Comparison of ENCODE assay signal across 7 cellular contexts in the genomic region with DNA sequence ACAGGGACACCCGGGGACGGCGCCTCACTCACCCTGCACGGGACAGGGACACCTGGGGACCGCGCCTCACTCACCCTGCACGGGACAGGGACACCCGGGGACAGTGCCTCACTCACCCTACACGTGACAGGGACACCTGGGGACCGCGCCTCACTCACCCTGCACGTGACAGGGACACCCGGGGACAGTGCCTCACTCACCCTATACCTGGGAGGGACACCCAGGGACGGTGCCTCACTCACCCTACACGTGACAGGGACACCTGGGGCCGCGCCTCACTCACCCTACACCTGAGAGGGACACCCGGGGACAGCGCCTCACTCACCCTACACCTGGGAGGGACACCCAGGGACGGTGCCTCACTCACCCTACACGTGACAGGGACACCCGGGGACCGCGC. TPM values are rescaled to one million over a fixed set of nuclear protein-coding genes. Genes with fewer than 3 reads are reported as not detected.
DNase-seq lines count a peak whose midpoint lies in the region; ATAC-seq and TF ChIP-seq lines count a peak whose summit lies in the region.
"Not testable (repeated sequence)": the region's sequence is repeated elsewhere in the genome, so short reads cannot be mapped to it uniquely, and the experiment has no call there.

No MANE protein-coding gene starts in this region.

- not testable (repeated sequence) for H3K4me1 ChIP-seq in endodermal cell (ENCODE audit: control insufficient read depth, insufficient read depth, low read length)
- H3K4me1 ChIP-seq in spleen, result peaks cover 0 to 23% (median 16%) of the 10 kb centered on the region in 6 donors

- not testable (repeated sequence) for H3K4me3 ChIP-seq in endodermal cell (ENCODE audit: low read length); spleen

- intact Hi-C loops in spleen (cut with DNase I; ENCODE audit: low total_unique reads), result not testable (repeated sequence)

- not testable (repeated sequence) for H3K9ac ChIP-seq in endodermal cell (ENCODE audit: extremely low read depth, low read length, poor library complexity, severe bottlenecking)

- 93% methylated on average over 3 to 23 of the region's 24 CpGs for WGBS in endodermal cell (ENCODE audit: insufficient coverage in 1 of 2, insufficient read length in 1 of 2), 2 experiments
- WGBS in spleen, 5 donors, result 81 to 93% (median 84%) methylated on average over 3 to 24 of the region's 24 CpGs

- H3K4me3 Mint-ChIP-seq in endodermal cell; osteocyte (ENCODE audit: unreplicated experiment): not testable (repeated sequence)

- TF ChIP-seq POLR2A in spleen (IDR thresholded peaks at IDR 0.05), result not testable (repeated sequence)

- not testable (repeated sequence) for ATAC-seq in left lobe of liver

- not testable (repeated sequence) for H3K27me3 ChIP-seq in endodermal cell (ENCODE audit: control insufficient read depth, insufficient read depth, low read length, poor library complexity, severe bottlenecking)
- H3K27me3 ChIP-seq in spleen (replicated peaks in 1 of 7), result peaks cover 0 to 60% (median 36%) of the 10 kb centered on the region in 7 donors

- TF ChIP-seq CTCF in endodermal cell (conservative IDR thresholded peaks at IDR 0.05); osteocyte (IDR thresholded peaks at IDR 0.05); spleen (IDR thresholded peaks at IDR 0.05 in 8 of 11, conservative IDR thresholded peaks at IDR 0.05 in 3 of 11): not testable (repeated sequence)

- H3K9me3 ChIP-seq in endodermal cell (ENCODE audit: control insufficient read depth, low read length), result not testable (repeated sequence)
- H3K9me3 ChIP-seq in spleen, result peaks cover 0 to 13% (median 6%) of the 10 kb centered on the region in 8 donors

- peak; percentile 25 for DNase-seq in SW480 (ENCODE audit: low spot score)
- DNase-seq in activated CD8-positive, alpha-beta memory T cell treated with anti-CD3 and anti-CD28 coated beads, Interleukin-2, amount 50 U/mL, for 48 hours, result peak; percentile 40
- peak; percentile 50 for DNase-seq in activated effector memory CD4-positive, alpha-beta T cell treated with anti-CD3 and anti-CD28 coated beads, Interleukin-2, amount 50 U/mL, for 16 hours
- DNase-seq in endodermal cell, result peak; percentile 23
- DNase-seq in left lobe of liver (ENCODE audit: low spot score), result peak; percentile 4
- DNase-seq in osteocyte (ENCODE audit: extremely low spot score, unreplicated experiment), result peak; percentile 69
- DNase-seq in spleen, result peak; percentile 31

- not testable (repeated sequence) for H3K36me3 ChIP-seq in endodermal cell (ENCODE audit: control insufficient read depth, insufficient read depth, low read length); spleen

- H3K9me3 Mint-ChIP-seq in endodermal cell; osteocyte (ENCODE audit: unreplicated experiment): not testable (repeated sequence)

- H3K27ac Mint-ChIP-seq in endodermal cell; osteocyte (ENCODE audit: unreplicated experiment): not testable (repeated sequence)

- H3K27me3 Mint-ChIP-seq in endodermal cell (ENCODE audit: insufficient read depth) (peaks cover 13% of the 10 kb centered on the region), osteocyte (ENCODE audit: unreplicated experiment) (peaks cover 25% of the 10 kb centered on the region)

- H3K4me1 Mint-ChIP-seq in endodermal cell; osteocyte (ENCODE audit: unreplicated experiment): not testable (repeated sequence)

- not testable (repeated sequence) for H3K27ac ChIP-seq in endodermal cell (ENCODE audit: low read depth, low read length); spleen

- not testable (repeated sequence) for H3K36me3 Mint-ChIP-seq in endodermal cell (ENCODE audit: low read depth); osteocyte (ENCODE audit: unreplicated experiment)

RNA-seq across cellular contexts. Expression of gene TERT, which starts 3.9 kb away (rescaled TPM):
- total RNA-seq in endodermal cell (1 to 10 TPM; 7.1 to 9.8 TPM), left lobe of liver (0.10 TPM), osteocyte (not detected in 2 replicates), spleen (1 to 10 TPM in 2 of 7 donors, under 1 TPM in 3, not detected in 2; 0.16 to 5.3 (median 0.43) TPM)
- polyA plus RNA-seq in endodermal cell (2013, experiment 1 of 2), result 3.0 TPM
- polyA plus RNA-seq in endodermal cell (2013, experiment 2 of 2), result 2.3 TPM
- polyA plus RNA-seq in spleen, result under 1 TPM; 0.09 to 0.53 (median 0.19) TPM

RNA-seq across cellular contexts. Expression of gene CLPTM1L, which starts 53.9 kb away (rescaled TPM):
- 10 to 100 TPM; 68.0 to 89.4 TPM for total RNA-seq in endodermal cell
- 90.0 TPM for polyA plus RNA-seq in endodermal cell (2013, experiment 1 of 2)
- 75.7 TPM for polyA plus RNA-seq in endodermal cell (2013, experiment 2 of 2)
- 147 TPM for total RNA-seq in left lobe of liver
- 88.0 and 93.1 TPM in 2 replicates for total RNA-seq in osteocyte
- total RNA-seq in spleen, result 100 to 1,000 TPM in 3 of 7 donors, 10 to 100 TPM in 4; 87.2 to 118 (median 99.9) TPM
- polyA plus RNA-seq in spleen, result 10 to 100 TPM; 39.7 to 55.6 (median 45.1) TPM

Comparison
In these comparisons a context has a peak if more than half of its experiments do, and no peak if none do; other contexts are left out.
1. DNase-seq: peak in every context shown above with its lines; median percentile 69 in osteocyte; 50 in activated effector memory CD4-positive, alpha-beta T cell treated with anti-CD3 and anti-CD28 coated beads, Interleukin-2, amount 50 U/mL, for 16 hours; 40 in activated CD8-positive, alpha-beta memory T cell treated with anti-CD3 and anti-CD28 coated beads, Interleukin-2, amount 50 U/mL, for 48 hours; 31 in spleen; 25 in SW480; 23 in endodermal cell; 4 in left lobe of liver.